Comparison of ENCODE assay signal across 8 cellular contexts in the genomic region with DNA sequence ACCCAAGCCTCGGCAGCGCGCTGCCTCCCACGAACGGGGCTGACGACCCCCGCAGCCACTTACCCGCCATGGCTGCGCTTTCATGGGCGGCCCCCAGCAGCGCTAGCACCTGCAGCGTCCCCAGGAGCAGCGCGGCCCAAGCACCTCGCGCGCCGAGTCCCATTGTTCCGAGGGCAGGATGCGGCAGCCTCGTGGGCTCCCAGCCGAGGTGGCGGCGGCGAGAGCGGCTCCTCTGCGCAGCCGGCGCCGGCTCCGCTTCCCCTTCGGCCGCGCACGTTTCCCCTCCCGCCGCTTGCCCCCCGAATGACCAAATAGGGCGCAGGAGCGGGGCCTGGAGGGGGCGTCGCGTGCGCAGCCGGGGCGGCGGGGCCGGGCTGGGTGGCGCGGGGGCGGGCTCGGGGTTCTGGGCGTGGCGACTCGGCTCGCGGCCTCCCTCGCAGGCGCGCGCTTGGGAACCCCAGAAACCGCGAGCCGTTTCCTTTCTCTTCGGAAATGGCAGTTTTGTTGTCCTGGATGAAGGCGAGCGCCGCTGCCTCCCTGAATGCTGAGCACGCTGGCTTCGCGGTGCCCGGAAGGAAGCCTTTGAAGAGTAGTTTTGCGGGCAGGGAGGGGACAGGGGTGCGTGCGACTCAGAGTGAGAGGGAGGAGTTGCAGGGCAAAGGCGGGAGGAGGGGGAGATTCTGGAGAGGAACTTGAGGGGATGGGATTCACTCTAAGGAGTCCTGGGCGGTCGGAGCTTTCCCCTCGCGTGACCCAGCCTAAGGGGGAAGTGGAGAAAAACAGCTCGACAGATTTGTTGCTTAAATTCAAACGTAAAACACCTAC. TPM values are rescaled to one million over a fixed set of nuclear protein-coding genes. Genes with fewer than 3 reads are reported as not detected.
DNase-seq lines count a peak whose midpoint lies in the region; ATAC-seq and TF ChIP-seq lines count a peak whose summit lies in the region.

Gene TMEM123 (minus strand): TSS at position 305 of the 825 bp plus-strand sequence. CDS start 142 bp downstream, at position 163.

- peaks cover 47% of the 10 kb centered on the region for H3K4me1 Mint-ChIP-seq in activated T-helper 17 cell treated with anti-CD3 and anti-CD28 coated beads, Interleukin-2, amount 50 U/mL, for 72 hours
- peaks cover 51 to 63% of the 10 kb centered on the region in 2 donors for H3K4me1 Mint-ChIP-seq in natural killer cell treated with Interleukin-12 subunit alpha and Interleukin-12 subunit beta and Interleukin-15 and Interleukin-18, amount 100 ng/mL, for 72 hours (ENCODE audit: low read depth in 2 of 2)

- H3K4me3 Mint-ChIP-seq in activated T-helper 17 cell treated with anti-CD3 and anti-CD28 coated beads, Interleukin-2, amount 50 U/mL, for 72 hours, result peak within 1 kb of the TSS; percentile 98
- peak within 1 kb of the TSS; percentile 92 for H3K4me3 Mint-ChIP-seq in natural killer cell treated with Interleukin-12 subunit alpha and Interleukin-12 subunit beta and Interleukin-15 and Interleukin-18, amount 100 ng/mL, for 72 hours

- peak; percentile 62 for DNase-seq in DMS53 treated with DMSO at 0.1 percent for 48 hours (lab: John Stamatoyannopoulos, UW; ENCODE audit: unreplicated experiment)
- DNase-seq in HuH-7.5 (ENCODE audit: low spot score), result peak; percentile 38
- DNase-seq in RKO (ENCODE audit: low spot score), result peak; percentile 78
- peak; percentile 44 for DNase-seq in fibroblast of mammary gland (ENCODE audit: low read depth)
- DNase-seq in natural killer cell treated with Interleukin-12 subunit alpha and Interleukin-12 subunit beta and Interleukin-15 and Interleukin-18, amount 100 ng/mL, for 72 hours (ENCODE audit: low spot score), result peak; percentile 90
- DNase-seq in stimulated activated naive CD8-positive, alpha-beta T cell treated with anti-CD3 and anti-CD28 coated beads, Interleukin-15, Interleukin-2, amounts not matched to agents 100 U/mL and 50 U/mL, for 24 hours, result peak; percentile 95

- peak within 1 kb of the TSS; percentile 95 for H3K27ac Mint-ChIP-seq in activated T-helper 17 cell treated with anti-CD3 and anti-CD28 coated beads, Interleukin-2, amount 50 U/mL, for 72 hours
- peak within 1 kb of the TSS; percentile 86 to 92 for H3K27ac Mint-ChIP-seq in natural killer cell treated with Interleukin-12 subunit alpha and Interleukin-12 subunit beta and Interleukin-15 and Interleukin-18, amount 100 ng/mL, for 72 hours

- H3K9me3 Mint-ChIP-seq in activated T-helper 17 cell treated with anti-CD3 and anti-CD28 coated beads, Interleukin-2, amount 50 U/mL, for 72 hours, result no peaks in the 10 kb centered on the region
- H3K9me3 Mint-ChIP-seq in natural killer cell treated with Interleukin-12 subunit alpha and Interleukin-12 subunit beta and Interleukin-15 and Interleukin-18, amount 100 ng/mL, for 72 hours, result no peaks in the 10 kb centered on the region

- peak; percentile 46 for ATAC-seq in GM21447 (IDR thresholded peaks at IDR 0.05; ENCODE audit: unreplicated experiment)
- ATAC-seq in activated T-helper 17 cell treated with anti-CD3 and anti-CD28 coated beads, Interleukin-2, amount 50 U/mL, for 72 hours (replicated peaks), result peak; percentile 61
- ATAC-seq in natural killer cell treated with Interleukin-12 subunit alpha and Interleukin-12 subunit beta and Interleukin-15 and Interleukin-18, amount 100 ng/mL, for 72 hours, result peak; percentile 89 to 90
- peak; percentile 73 for ATAC-seq in stimulated activated naive CD8-positive, alpha-beta T cell treated with anti-CD3 and anti-CD28 coated beads, Interleukin-15, Interleukin-2, amounts not matched to agents 100 U/mL and 50 U/mL, for 24 hours

- peak within 1 kb of the TSS; percentile 83 for H3K4me3 ChIP-seq in fibroblast of mammary gland (ENCODE audit: control insufficient read depth, low read depth, low read length)

- no peak for TF ChIP-seq CTCF in fibroblast of mammary gland (conservative IDR thresholded peaks at IDR 0.05; ENCODE audit: control insufficient read depth, insufficient read depth, low read depth, low read length)

- no peaks in the 10 kb centered on the region for H3K27me3 Mint-ChIP-seq in activated T-helper 17 cell treated with anti-CD3 and anti-CD28 coated beads, Interleukin-2, amount 50 U/mL, for 72 hours
- peaks cover 0 to 6% of the 10 kb centered on the region in 2 donors for H3K27me3 Mint-ChIP-seq in natural killer cell treated with Interleukin-12 subunit alpha and Interleukin-12 subunit beta and Interleukin-15 and Interleukin-18, amount 100 ng/mL, for 72 hours

- H3K36me3 Mint-ChIP-seq in activated T-helper 17 cell treated with anti-CD3 and anti-CD28 coated beads, Interleukin-2, amount 50 U/mL, for 72 hours (ENCODE audit: low read depth), result peaks cover 43% of the 10 kb centered on the region
- H3K36me3 Mint-ChIP-seq in natural killer cell treated with Interleukin-12 subunit alpha and Interleukin-12 subunit beta and Interleukin-15 and Interleukin-18, amount 100 ng/mL, for 72 hours, result peaks cover 13% of the 10 kb centered on the region

RNA-seq across cellular contexts. Expression of gene TMEM123, which starts in this region (rescaled TPM):
- total RNA-seq in activated T-helper 17 cell treated with anti-CD3 and anti-CD28 coated beads, Interleukin-2, amount 50 U/mL, for 72 hours, result 100 to 1,000 TPM; 140 to 209 TPM
- total RNA-seq in natural killer cell treated with Interleukin-12 subunit alpha and Interleukin-12 subunit beta and Interleukin-15 and Interleukin-18, amount 100 ng/mL, for 72 hours, result 10 to 100 TPM; 64.6 to 81.3 TPM

Comparison
In these comparisons a context has a peak if more than half of its experiments do, and no peak if none do; other contexts are left out.
1. Peak in every context shown above with its lines: DNase-seq, ATAC-seq and H3K4me3 ChIP-seq.
2. DNase-seq: peak in every context shown above with its lines; median percentile 95 in stimulated activated naive CD8-positive, alpha-beta T cell treated with anti-CD3 and anti-CD28 coated beads, Interleukin-15, Interleukin-2, amounts not matched to agents 100 U/mL and 50 U/mL, for 24 hours; 90 in natural killer cell treated with Interleukin-12 subunit alpha and Interleukin-12 subunit beta and Interleukin-15 and Interleukin-18, amount 100 ng/mL, for 72 hours; 78 in RKO; 62 in DMS53 treated with DMSO at 0.1 percent for 48 hours; 44 in fibroblast of mammary gland; 38 in HuH-7.5.